In the genomic region with DNA sequence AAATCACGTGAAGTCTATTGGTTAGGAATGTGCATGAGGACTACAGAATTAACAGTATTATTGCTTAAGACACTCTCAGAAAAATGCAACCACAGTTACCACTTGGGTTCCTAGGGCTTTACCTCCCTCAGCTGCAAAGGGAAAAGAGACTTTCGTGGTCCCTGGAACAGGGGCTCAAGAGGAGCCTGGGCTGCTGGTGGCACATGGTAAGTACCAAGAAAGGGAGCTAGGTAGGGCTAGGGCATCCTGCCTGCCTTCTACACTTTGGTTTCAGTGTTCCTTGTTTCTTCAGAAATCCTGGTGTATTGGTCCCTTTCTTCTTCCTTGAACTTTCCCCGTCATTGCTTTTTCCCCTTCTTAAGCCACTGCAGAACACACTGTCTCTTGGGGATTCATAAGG, we compare ENCODE assay signal across 25 cellular contexts. TPM values are rescaled to one million over a fixed set of nuclear protein-coding genes. Genes with fewer than 3 reads are reported as not detected.
A peak's percentile ranks its signal among the peaks of the same experiment; 100 is the strongest.
DNase-seq lines count a peak whose midpoint lies in the region; ATAC-seq and TF ChIP-seq lines count a peak whose summit lies in the region.
"Had no signal": no experiment of that assay in that cellular context is flagged by ENCODE, and none has a peak within 500 bp of the region (broad histone marks: within the 10 kb centered on the region; RNA-seq: fewer than 3 reads in every experiment).

No MANE protein-coding gene starts in this region.

- no peak overlapping the region for H2BK120ac ChIP-seq in H9 (ENCODE audit: low read depth, low read length, poor library complexity, severe bottlenecking)
- no peak overlapping the region for H2BK120ac ChIP-seq in neuronal stem cell (ENCODE audit: low read depth, low read length)

- H3K9me3 ChIP-seq in H9 (ENCODE audit: control insufficient read depth, low read depth, low read length) (no peaks in the 10 kb centered on the region), iPS-18a (ENCODE audit: control insufficient read depth, low read depth, low read length) (no peaks in the 10 kb centered on the region), neuronal stem cell (replicated peaks in 1 of 2; ENCODE audit: control insufficient read depth in 2 of 2, insufficient read depth in 1 of 2, low read depth in 1 of 2, low read length in 2 of 2) (peaks cover 0 to 2% of the 10 kb centered on the region in 2 donors)
- H3K9me3 ChIP-seq: A549 had no signal

- no CpG with 5 or more reads among the region's 3 CpGs for WGBS in H9 (ENCODE audit: extremely low coverage, insufficient read length, low lambda C conversion rate)
- WGBS in neuronal stem cell (ENCODE audit: extremely low coverage in 2 of 2, insufficient read length in 2 of 2, insufficient replicate concordance in 1 of 2), 2 donors, result no CpG with 5 or more reads among the region's 3 CpGs

- H4K8ac ChIP-seq in H9 (replicated peaks; ENCODE audit: insufficient read length, low read depth, low read length), result no peak overlapping the region
- H4K8ac ChIP-seq in neuronal stem cell (ENCODE audit: low read depth, low read length), result no peak overlapping the region

- H3K27ac ChIP-seq in H9 (ENCODE audit: insufficient read length, low read depth, low read length), result no peak overlapping the region
- no peak overlapping the region for H3K27ac ChIP-seq in iPS-18a (ENCODE audit: low read length)
- H3K27ac ChIP-seq in neuronal stem cell (replicated peaks; ENCODE audit: low read length), result no peak overlapping the region
- H3K27ac ChIP-seq: A549, C4-2B, GM23248 had no signal

- no peaks in the 10 kb centered on the region for H3K27me3 ChIP-seq in H9 (ENCODE audit: insufficient read depth, low read length)
- no peaks in the 10 kb centered on the region for H3K27me3 ChIP-seq in iPS-18a (ENCODE audit: control insufficient read depth, insufficient read depth, low read length)
- peaks cover 0 to 1% (median 0%) of the 10 kb centered on the region in 3 experiments for H3K27me3 ChIP-seq in neuronal stem cell (ENCODE audit: control insufficient read depth in 3 of 3, insufficient read depth in 3 of 3, low read depth in 1 of 3, low read length in 3 of 3)

- peaks cover 2 to 10% (median 8%) of the 10 kb centered on the region in 3 experiments; a peak in 4 of 7 replicates for H3K36me3 Mint-ChIP-seq in H9 (ENCODE audit: insufficient read depth in 1 of 3, low read depth in 3 of 3)
- peaks cover 9% of the 10 kb centered on the region for H3K36me3 Mint-ChIP-seq in WTC11
- H3K36me3 Mint-ChIP-seq: CD8-positive, alpha-beta T cell had no signal

- H2BK12ac ChIP-seq in H9 (ENCODE audit: insufficient read length, low read depth, low read length) (no peak overlapping the region), neuronal stem cell (ENCODE audit: low read length) (no peak overlapping the region)

- H3K56ac ChIP-seq in H9 (ENCODE audit: insufficient read length, low read depth, low read length), result no peak overlapping the region

- no peak overlapping the region for H2AFZ ChIP-seq in H9 (ENCODE audit: low read length)
- no peak overlapping the region for H2AFZ ChIP-seq in neuronal stem cell (ENCODE audit: low read length)
- H2AFZ ChIP-seq: GM23248 had no signal

- H3K14ac ChIP-seq in H9 (ENCODE audit: insufficient read depth, low read length) (no peak overlapping the region), neuronal stem cell (ENCODE audit: low read length) (no peak overlapping the region)

- H3K4me3 ChIP-seq in iPS-18a (ENCODE audit: low read length), result peak overlapping the region; percentile 25
- H3K4me3 ChIP-seq in neuronal stem cell (ENCODE audit: low read length in 2 of 2), result no peak overlapping the region
- H3K4me3 ChIP-seq: A549, GM23248 had no signal

- H4K20me1 ChIP-seq in H9 (ENCODE audit: control insufficient read depth, insufficient read depth, insufficient read length), result no peaks in the 10 kb centered on the region

- H3K36me3 ChIP-seq in iPS-18a (ENCODE audit: control insufficient read depth, low read depth, low read length), result no peaks in the 10 kb centered on the region
- H3K36me3 ChIP-seq in neuronal stem cell (replicated peaks in 1 of 2; ENCODE audit: control insufficient read depth in 2 of 2, insufficient read depth in 2 of 2, low read length in 2 of 2), result no peaks in the 10 kb centered on the region

- no peak overlapping the region for H2BK5ac ChIP-seq in H9 (ENCODE audit: insufficient read length, low read length)
- H2BK5ac ChIP-seq in neuronal stem cell (ENCODE audit: low read length), result no peak overlapping the region

- peaks cover 13% of the 10 kb centered on the region; the same call in 1 of the 2 replicates for H3K4me1 ChIP-seq in H9 (ENCODE audit: insufficient read depth, low read length)
- H3K4me1 ChIP-seq in iPS-18a (ENCODE audit: control insufficient read depth, low read depth, low read length), result peaks cover 48% of the 10 kb centered on the region
- H3K4me1 ChIP-seq in neuronal stem cell (ENCODE audit: control insufficient read depth in 2 of 2, insufficient read depth in 1 of 2, low read depth in 1 of 2, low read length in 2 of 2), result peaks cover 1 to 6% of the 10 kb centered on the region in 2 donors
- H3K4me1 ChIP-seq: A549 had no signal

- no peak overlapping the region for H3K9ac ChIP-seq in H9 (ENCODE audit: extremely low read depth, insufficient read length, low read length)
- H3K9ac ChIP-seq in iPS-18a (ENCODE audit: low read length), result no peak overlapping the region
- H3K9ac ChIP-seq in neuronal stem cell (ENCODE audit: low read depth, low read length, poor library complexity), result no peak overlapping the region
- H3K9ac ChIP-seq: GM23248 had no signal

- no peak overlapping the region for H2AK5ac ChIP-seq in H9 (ENCODE audit: insufficient read length, low read length)
- H2AK5ac ChIP-seq in neuronal stem cell (ENCODE audit: low read depth, low read length), result no peak overlapping the region

- H3K4ac ChIP-seq in H9 (ENCODE audit: low read depth, low read length), result no peak overlapping the region
- no peak overlapping the region for H3K4ac ChIP-seq in neuronal stem cell (ENCODE audit: low read length)

- no peak overlapping the region for H3K18ac ChIP-seq in H9 (ENCODE audit: insufficient read length, low read depth, low read length)
- peak overlapping the region; percentile 44 for H3K18ac ChIP-seq in neuronal stem cell (ENCODE audit: low read length)

- H3K4me1 Mint-ChIP-seq in H9 (peaks cover 51 to 57% of the 10 kb centered on the region in 2 experiments), WTC11 (peaks cover 55% of the 10 kb centered on the region)
- H3K4me1 Mint-ChIP-seq: B cell had no signal

- TF ChIP-seq CTCF in H9 (conservative IDR thresholded peaks at IDR 0.05), result no peak
- TF ChIP-seq CTCF in WTC11 (IDR thresholded peaks at IDR 0.05), result no peak

- no peak overlapping the region for H3T11ph ChIP-seq in H9 (ENCODE audit: low read length)

- H3K4me3 Mint-ChIP-seq in H9 (no peak overlapping the region), WTC11 (peak overlapping the region; percentile 46)
- H3K4me3 Mint-ChIP-seq: B cell; CD8-positive, alpha-beta T cell had no signal

- H3K27me3 Mint-ChIP-seq in H9 (ENCODE audit: low read depth), result no peaks in the 10 kb centered on the region
- no peaks in the 10 kb centered on the region for H3K27me3 Mint-ChIP-seq in WTC11 (ENCODE audit: low read depth)

- H3K9me3 Mint-ChIP-seq in H9 (peaks cover 3% of the 10 kb centered on the region in 2 experiments; a peak in 3 of 5 replicates), WTC11 (0 out of 2 replicates have a peak, but pooled peaks cover 3% of the 10 kb centered on the region)
- H3K9me3 Mint-ChIP-seq: CD8-positive, alpha-beta T cell had no signal

- H3K4me2 ChIP-seq in H9 (ENCODE audit: insufficient read depth, insufficient read length, low read length) (no peak overlapping the region), neuronal stem cell (ENCODE audit: insufficient read depth, low read length, poor library complexity, severe bottlenecking) (no peak overlapping the region)
- H3K4me2 ChIP-seq: A549 had no signal

- CTCF ChIA-PET in WTC11 (lab: Charles Lee), result interaction anchor here (0.7 to 2.1 kb wide), 2 partner anchors 9 to 34 kb away, joined by 4 to 9 read pairs; no protein-coding TSS in a partner anchor

- H4K5ac ChIP-seq in H9 (ENCODE audit: insufficient read length, low read depth, low read length), result no peak overlapping the region

- H3K79me1 ChIP-seq in H9 (ENCODE audit: insufficient read depth, low read depth, low read length, poor library complexity, severe bottlenecking) (no peaks in the 10 kb centered on the region), neuronal stem cell (ENCODE audit: low read depth, low read length) (no peaks in the 10 kb centered on the region)

- H3K27ac Mint-ChIP-seq in H9 (peak overlapping the region in 2 of 3 experiments; percentile 32 to 77; a peak in 1 of 7 replicates), WTC11 (peak overlapping the region; percentile 10; the same call in 1 of the 2 replicates)
- H3K27ac Mint-ChIP-seq: B cell; CD8-positive, alpha-beta T cell had no signal

- H2BK15ac ChIP-seq in H9 (ENCODE audit: low read depth, low read length) (no peak overlapping the region), neuronal stem cell (ENCODE audit: low read length) (no peak overlapping the region)

- no peak overlapping the region for H3K23ac ChIP-seq in H9 (ENCODE audit: insufficient read length, low read depth, low read length)
- H3K23ac ChIP-seq in neuronal stem cell (ENCODE audit: low read depth, low read length, poor library complexity), result no peak overlapping the region

- POLR2A ChIA-PET in WTC11 (lab: Charles Lee), result interaction anchor here (0.6 to 0.7 kb wide), 2 partner anchors 9 to 11 kb away, joined by 3 to 4 read pairs; no protein-coding TSS in a partner anchor

- ATAC-seq in WTC11, result peak; percentile 55
- ATAC-seq: A549; CD8-positive, alpha-beta T cell had no signal

- H3K79me2 ChIP-seq in H9 (ENCODE audit: insufficient read depth, low read length), result no peaks in the 10 kb centered on the region

- no peaks in the 10 kb centered on the region for H3K23me2 ChIP-seq in H9 (ENCODE audit: insufficient read length, low read depth, low read length, poor library complexity, severe bottlenecking)

- DNase-seq in H9, result no peak
- DNase-seq in WTC11 (ENCODE audit: low spot score), result no peak
- DNase-seq in neuronal stem cell (ENCODE audit: low spot score), result no peak
- no peak for DNase-seq in SIG-M5 (lab: John Stamatoyannopoulos, UW)
- DNase-seq in occipital lobe (lab: John Stamatoyannopoulos, UW), result no peak
- DNase-seq in COLO668 (lab: John Stamatoyannopoulos, UW; ENCODE audit: unreplicated experiment), result no peak
- DNase-seq in D341Med (ENCODE audit: low spot score), result no peak
- DNase-seq: CD8-positive, alpha-beta T cell; GM23248; HCEC 1CT; Kasumi-1; NCI-H1092 treated with DMSO at 0.1 percent for 48 hours; NCI-H1436; NCI-H187; NCI-H2081 treated with DMSO at 0.1 percent for 48 hours; NCI-H2171; NCI-H226; NCI-H510A; NCI-H69; Right ventricle myocardium superior; RPMI8226 had no signal

- no peak overlapping the region for H2BK20ac ChIP-seq in H9 (ENCODE audit: low read depth, low read length, poor library complexity, severe bottlenecking)

- H4K91ac ChIP-seq in H9 (ENCODE audit: insufficient read length, low read depth, low read length) (no peak overlapping the region), neuronal stem cell (ENCODE audit: low read depth, low read length, poor library complexity) (no peak overlapping the region)

TF ChIP-seq in WTC11, 78 proteins besides CTCF, POLR2A, EP300 and RAD21 (continues in another document):
- no peak for TF ChIP-seq ZNF671 (CRISPR knock-in tag; IDR thresholded peaks at IDR 0.05)

RNA-seq across cellular contexts. Expression of gene VCAN, which starts 7.3 kb away (rescaled TPM):
- 271 and 278 TPM in 2 replicates for total RNA-seq in H9 (2021)
- 275 to 286 TPM (median 276 TPM) in 3 replicates for total RNA-seq in WTC11 (2021)
- 37.7 TPM for polyA plus RNA-seq in neuronal stem cell (2013, experiment 1 of 2)
- 38.4 TPM for polyA plus RNA-seq in neuronal stem cell (2013, experiment 2 of 2)
- 228 TPM for total RNA-seq in occipital lobe
- total RNA-seq: B cell had no signal
